Comparison of ENCODE assay signal across 9 cellular contexts in the genomic region with DNA sequence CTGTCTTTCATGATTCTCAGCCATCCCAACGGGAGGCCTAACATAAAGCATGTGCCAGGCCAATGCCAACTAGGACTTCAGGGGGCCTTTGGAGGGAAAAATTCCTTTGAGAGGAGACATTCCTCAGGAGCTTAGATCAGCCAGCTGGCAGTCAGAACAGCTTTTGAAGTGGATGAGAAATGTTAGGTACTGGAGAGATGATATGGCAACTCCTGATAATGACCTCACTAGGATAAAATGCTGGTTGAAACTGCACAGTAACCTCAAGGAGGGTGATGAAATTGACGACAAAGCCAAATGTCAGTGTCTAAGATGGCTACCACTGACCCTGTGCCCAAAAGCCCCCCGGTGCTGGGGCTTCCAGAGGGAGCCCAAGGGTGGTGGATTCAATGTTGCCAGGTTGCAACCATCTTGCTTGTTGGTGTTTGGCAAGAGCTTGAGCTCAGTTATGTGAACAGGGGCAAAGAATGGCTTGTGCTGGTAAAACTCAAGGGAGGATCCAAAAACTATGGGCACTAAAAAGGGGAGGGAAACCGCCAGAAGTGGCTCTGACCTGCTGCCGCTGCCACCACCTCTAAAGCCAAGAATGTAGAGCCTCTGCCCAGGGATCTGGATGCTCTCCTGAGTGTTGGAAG.
DNase-seq lines count a peak whose midpoint lies in the region; ATAC-seq, FAIRE-seq and TF ChIP-seq lines count a peak whose summit lies in the region.
"Had no signal": no experiment of that assay in that cellular context is flagged by ENCODE, and none has a peak within 500 bp of the region (broad histone marks: within the 10 kb centered on the region; RNA-seq: fewer than 3 reads in every experiment).

No MANE protein-coding gene starts in this region.

- ATAC-seq in RWPE2 (ENCODE audit: low read depth) = peak; percentile 75
- no peak for ATAC-seq in HG02759 (IDR thresholded peaks at IDR 0.05; ENCODE audit: unreplicated experiment)
- no peak for ATAC-seq in GM21528 (IDR thresholded peaks at IDR 0.05; ENCODE audit: low FRiP score, unreplicated experiment)

- no peak for TF ChIP-seq POLR2A in spleen (IDR thresholded peaks at IDR 0.05)

- FAIRE-seq in frontal cortex (lab: Jason Lieb, UNC) = no peak

- H3K36me3 ChIP-seq in RWPE2 (ENCODE audit: low read depth) (peaks cover 38% of the 10 kb centered on the region), rectal smooth muscle tissue (ENCODE audit: control insufficient read depth, insufficient read depth, low read length) (no peaks in the 10 kb centered on the region), spleen (peaks cover 0 to 53% (median 23%) of the 10 kb centered on the region in 6 donors)

- H3K4me1 ChIP-seq in RWPE2 (ENCODE audit: insufficient read depth, poor library complexity, severe bottlenecking) (peaks cover 25% of the 10 kb centered on the region), rectal smooth muscle tissue (ENCODE audit: control insufficient read depth, insufficient read depth, low read length) (peaks cover 2% of the 10 kb centered on the region), spleen (peaks cover 4 to 30% (median 17%) of the 10 kb centered on the region in 6 donors)

- peak overlapping the region; percentile 84 for H3K27ac ChIP-seq in RWPE2 (ENCODE audit: poor library complexity, severe bottlenecking)
- peak overlapping the region; percentile 38 for H3K27ac ChIP-seq in rectal smooth muscle tissue (ENCODE audit: low read depth, low read length)
- H3K27ac ChIP-seq in spleen = peak overlapping the region in 1 of 8 donors; percentile 13

- no peaks in the 10 kb centered on the region for H3K9me3 ChIP-seq in RWPE2 (ENCODE audit: severe bottlenecking)
- no peaks in the 10 kb centered on the region for H3K9me3 ChIP-seq in spleen

- WGBS in spleen, 5 donors = 80 to 94% (median 90%) methylated on average over 5 of the region's 5 CpGs

- no peak for TF ChIP-seq CTCF in RWPE2 (IDR thresholded peaks at IDR 0.05; ENCODE audit: poor library complexity, severe bottlenecking)
- TF ChIP-seq CTCF in fibroblast of villous mesenchyme (IDR thresholded peaks at IDR 0.05; ENCODE audit: insufficient read depth, low read depth, low read length) = no peak
- TF ChIP-seq CTCF in spleen (IDR thresholded peaks at IDR 0.05 in 8 of 11, conservative IDR thresholded peaks at IDR 0.05 in 3 of 11) = no peak

- H3K9ac ChIP-seq in rectal smooth muscle tissue (ENCODE audit: low read length) = no peak overlapping the region

- H3K4me3 ChIP-seq in RWPE2 (ENCODE audit: severe bottlenecking) (no peak overlapping the region), fibroblast of villous mesenchyme (ENCODE audit: low read depth, low read length) (no peak overlapping the region), rectal smooth muscle tissue (ENCODE audit: low read length) (no peak overlapping the region), spleen (no peak overlapping the region)

- H3K27me3 ChIP-seq in RWPE2 (ENCODE audit: insufficient read depth, poor library complexity, severe bottlenecking) = no peaks in the 10 kb centered on the region
- H3K27me3 ChIP-seq in rectal smooth muscle tissue (ENCODE audit: control insufficient read depth, insufficient read depth, low read length) = no peaks in the 10 kb centered on the region
- no peaks in the 10 kb centered on the region for H3K27me3 ChIP-seq in spleen (replicated peaks in 1 of 7)

- DNase-seq in EH (ENCODE audit: low read depth) (peak; percentile 94), RWPE2 (ENCODE audit: low spot score) (no peak), fibroblast of villous mesenchyme (ENCODE audit: low read depth) (peak; percentile 82), frontal cortex (ENCODE audit: low spot score in 2 of 2) (no peak), spleen (no peak)
- DNase-seq: SIG-M5 had no signal

- intact Hi-C loops in spleen (cut with DNase I; ENCODE audit: low total_unique reads) = no loop called here

Comparison
In these comparisons a context has a peak if more than half of its experiments do, and no peak if none do; other contexts are left out.
1. DNase-seq: peak in EH (single experiment) and fibroblast of villous mesenchyme (single experiment); none in RWPE2 (single experiment), frontal cortex (0 of 2) and spleen (single experiment).